In genomic region chr22:46649176-46650077, GRCh38 we compare ENCODE assay signal across 2 cellular contexts.
TF ChIP-seq lines count a peak whose summit lies in the region.

No MANE protein-coding gene starts in this region.

TF ChIP-seq in HEK293, 187 proteins besides CTCF, POLR2A, EP300 and RAD21 (continued from another document):
- TF ChIP-seq ZBTB17 (tag by site-specific recombination; IDR thresholded peaks at IDR 0.05) = peak; percentile 59
- TF ChIP-seq ZFHX2 (tag by site-specific recombination; conservative IDR thresholded peaks at IDR 0.05) = peak; percentile 90
- TF ChIP-seq FEZF1 (tag by site-specific recombination; IDR thresholded peaks at IDR 0.05) = no peak
- peak; percentile 93 for TF ChIP-seq ZIC2 (tag by site-specific recombination; IDR thresholded peaks at IDR 0.05)
- TF ChIP-seq GLIS2 (tag by site-specific recombination; IDR thresholded peaks at IDR 0.05) = 0 out of 2 replicates have a peak, but pooled peaks have one; percentile 11
- TF ChIP-seq BCL11A (tag by site-specific recombination; IDR thresholded peaks at IDR 0.05; ENCODE audit: low read depth) = no peak
- 0 out of 2 replicates have a peak, but pooled peaks have one; percentile 20 for TF ChIP-seq ZNF585B (tag by site-specific recombination; IDR thresholded peaks at IDR 0.05)
TF ChIP-seq in HEK293: peak in this region for 9.

TF ChIP-seq in WTC11, 78 proteins besides CTCF, POLR2A, EP300 and RAD21 (continued from another document):
- TF ChIP-seq ZNF532 (CRISPR knock-in tag; IDR thresholded peaks at IDR 0.05; ENCODE audit: borderline replicate concordance) = no peak
- no peak for TF ChIP-seq CREM (CRISPR knock-in tag; IDR thresholded peaks at IDR 0.05)
- TF ChIP-seq FOXP1 (CRISPR knock-in tag; IDR thresholded peaks at IDR 0.05; ENCODE audit: borderline replicate concordance) = no peak
- no peak for TF ChIP-seq TEAD1 (CRISPR knock-in tag; IDR thresholded peaks at IDR 0.05)
- no peak for TF ChIP-seq NR3C1 (CRISPR knock-in tag; conservative IDR thresholded peaks at IDR 0.05; ENCODE audit: low read depth)
- TF ChIP-seq SMAD3 (CRISPR knock-in tag; IDR thresholded peaks at IDR 0.05; ENCODE audit: borderline replicate concordance) = no peak
- TF ChIP-seq E2F5 (CRISPR knock-in tag; IDR thresholded peaks at IDR 0.05) = no peak
- no peak for TF ChIP-seq ZNF263 (CRISPR knock-in tag; IDR thresholded peaks at IDR 0.05; ENCODE audit: low read depth)
- TF ChIP-seq JUN (CRISPR knock-in tag; IDR thresholded peaks at IDR 0.05) = no peak
- no peak for TF ChIP-seq SP1 (CRISPR knock-in tag; conservative IDR thresholded peaks at IDR 0.05)
